Comparison of ENCODE assay signal across 7 cellular contexts in genomic region chr9:14321517-14322125, GRCh38. TPM values are rescaled to one million over a fixed set of nuclear protein-coding genes. Genes with fewer than 3 reads are reported as not detected.
DNase-seq lines count a peak whose midpoint lies in the region; ATAC-seq and TF ChIP-seq lines count a peak whose summit lies in the region.

No MANE protein-coding gene starts in this region.

- H3K36me3 ChIP-seq in RWPE2 (ENCODE audit: low read depth) (no peaks in the 10 kb centered on the region), fibroblast of lung (ENCODE audit: control insufficient read depth, insufficient read depth, low read length) (no peaks in the 10 kb centered on the region), gastrocnemius medialis (no peaks in the 10 kb centered on the region)

- POLR2A ChIA-PET in HEK293T (lab: Yijun Ruan, JAX) = no interaction called here

- in situ Hi-C loops in gastrocnemius medialis (cut with MboI; ENCODE audit: low sequenced_read_pairs in 4 of 4) = loop anchor here in 2 of 4 donors (10.0 to 25.0 kb wide), 2 partner anchors 297 to 309 kb away; no protein-coding TSS in a partner anchor

- CTCF ChIA-PET in HEK293T (lab: Yijun Ruan, JAX) = no interaction called here

- H2AFZ ChIP-seq in fibroblast of lung (ENCODE audit: low read length) = no peak overlapping the region

- TF ChIP-seq CTCF in RWPE2 (IDR thresholded peaks at IDR 0.05; ENCODE audit: poor library complexity, severe bottlenecking) = no peak
- TF ChIP-seq CTCF in fibroblast of lung (conservative IDR thresholded peaks at IDR 0.05 in 1 of 2, IDR thresholded peaks at IDR 0.05 in 1 of 2; ENCODE audit: low read depth in 1 of 2, low read length in 2 of 2) = no peak
- TF ChIP-seq CTCF in gastrocnemius medialis (IDR thresholded peaks at IDR 0.05 in 4 of 5, conservative IDR thresholded peaks at IDR 0.05 in 1 of 5) = no peak

- H3K4me1 ChIP-seq in RWPE2 (ENCODE audit: insufficient read depth, poor library complexity, severe bottlenecking) = peaks cover 58% of the 10 kb centered on the region
- H3K4me1 ChIP-seq in fibroblast of lung (ENCODE audit: control insufficient read depth, extremely low read depth, insufficient read depth, low read length) = peaks cover 7% of the 10 kb centered on the region
- H3K4me1 ChIP-seq in gastrocnemius medialis = peaks cover 68 to 78% of the 10 kb centered on the region in 2 donors

- intact Hi-C loops in gastrocnemius medialis (cut with DNase I; ENCODE audit: low total_unique reads) = loop anchor here (2.0 to 10.0 kb wide), 3 partner anchors 119 to 463 kb away; no protein-coding TSS in a partner anchor

- no peak for DNase-seq in HEK293T (ENCODE audit: extremely low spot score)
- DNase-seq in RWPE2 (ENCODE audit: low spot score) = no peak
- peak in 1 of 2 donors; percentile 63 for DNase-seq in fibroblast of lung (ENCODE audit: low read depth in 2 of 2)
- no peak for DNase-seq in gastrocnemius medialis
- no peak for DNase-seq in glomerular visceral epithelial cell (ENCODE audit: extremely low spot score)

- ATAC-seq in RWPE2 (ENCODE audit: low read depth) = no peak
- ATAC-seq in gastrocnemius medialis = no peak
- no peak for ATAC-seq in HG03280 (IDR thresholded peaks at IDR 0.05; ENCODE audit: unreplicated experiment)
- ATAC-seq in GM21786 (IDR thresholded peaks at IDR 0.05; ENCODE audit: unreplicated experiment) = no peak

- peak overlapping the region; percentile 96 for H3K27ac ChIP-seq in RWPE2 (ENCODE audit: poor library complexity, severe bottlenecking)
- peak overlapping the region; percentile 79 for H3K27ac ChIP-seq in fibroblast of lung (ENCODE audit: insufficient read depth, low read length)
- peak overlapping the region; percentile 92 to 99 (median 98) for H3K27ac ChIP-seq in gastrocnemius medialis

- no peaks in the 10 kb centered on the region for H3K79me2 ChIP-seq in fibroblast of lung (ENCODE audit: control insufficient read depth, insufficient read depth, low read length)

- peak overlapping the region; percentile 74 for H3K4me2 ChIP-seq in fibroblast of lung (ENCODE audit: extremely low read depth, insufficient read depth, low read length)

- peak overlapping the region; percentile 67 for H3K4me3 ChIP-seq in RWPE2 (ENCODE audit: severe bottlenecking)
- peak overlapping the region; percentile 32 to 65 (median 54) for H3K4me3 ChIP-seq in fibroblast of lung (replicated peaks in 1 of 4; ENCODE audit: control extremely low read depth in 1 of 4, insufficient read depth in 1 of 4, low read depth in 3 of 4, low read length in 4 of 4)
- H3K4me3 ChIP-seq in gastrocnemius medialis = peak overlapping the region; percentile 69 to 79 (median 77)

- H3K9me3 ChIP-seq in RWPE2 (ENCODE audit: severe bottlenecking) = no peaks in the 10 kb centered on the region
- H3K9me3 ChIP-seq in fibroblast of lung (ENCODE audit: control insufficient read depth, insufficient read depth, low read depth, low read length) = no peaks in the 10 kb centered on the region
- H3K9me3 ChIP-seq in gastrocnemius medialis = no peaks in the 10 kb centered on the region

- H4K20me1 ChIP-seq in fibroblast of lung (ENCODE audit: control insufficient read depth, extremely low read depth, insufficient read depth, low read length) = no peaks in the 10 kb centered on the region

- H3K9ac ChIP-seq in fibroblast of lung (ENCODE audit: insufficient read depth, low read length) = no peak overlapping the region

- H3K27me3 ChIP-seq in RWPE2 (ENCODE audit: insufficient read depth, poor library complexity, severe bottlenecking) (no peaks in the 10 kb centered on the region), fibroblast of lung (ENCODE audit: control insufficient read depth, insufficient read depth, low read length) (no peaks in the 10 kb centered on the region), gastrocnemius medialis (no peaks in the 10 kb centered on the region)

- TF ChIP-seq POLR2A in gastrocnemius medialis (IDR thresholded peaks at IDR 0.05) = no peak

TF ChIP-seq in HEK293T, 16 proteins besides CTCF, POLR2A, EP300 and RAD21:
- no peak for TF ChIP-seq NFRKB (IDR thresholded peaks at IDR 0.05)
- no peak for TF ChIP-seq LEF1 (IDR thresholded peaks at IDR 0.05; ENCODE audit: borderline replicate concordance)
- TF ChIP-seq L3MBTL2 (conservative IDR thresholded peaks at IDR 0.05) = no peak
- TF ChIP-seq ELF4 (IDR thresholded peaks at IDR 0.05) = no peak
- TF ChIP-seq FOXM1 (IDR thresholded peaks at IDR 0.05; ENCODE audit: borderline replicate concordance) = no peak
- no peak for TF ChIP-seq HDGF (IDR thresholded peaks at IDR 0.05; ENCODE audit: borderline replicate concordance)
- TF ChIP-seq ZNF384 (IDR thresholded peaks at IDR 0.05) = peak; percentile 70
- TF ChIP-seq SP1 (IDR thresholded peaks at IDR 0.05) = no peak
TF ChIP-seq in HEK293T: peak in this region for 1.

RNA-seq across cellular contexts. Expression of gene NFIB, which starts 7.7 kb away (rescaled TPM):
- 36.3 and 56.0 TPM in 2 replicates for total RNA-seq in fibroblast of lung
- 29.3 and 46.5 TPM in 2 replicates for polyA plus RNA-seq in fibroblast of lung
- 17.0 and 20.4 TPM in 2 replicates for polyA plus RNA-seq in fibroblast of lung (2012)
- 69.4 and 157 TPM in 2 replicates for polyA minus RNA-seq in fibroblast of lung (ENCODE audit: low replicate concordance)
- total RNA-seq in gastrocnemius medialis = 10 to 100 TPM; 24.0 to 40.9 (median 30.6) TPM
